In the genomic region with DNA sequence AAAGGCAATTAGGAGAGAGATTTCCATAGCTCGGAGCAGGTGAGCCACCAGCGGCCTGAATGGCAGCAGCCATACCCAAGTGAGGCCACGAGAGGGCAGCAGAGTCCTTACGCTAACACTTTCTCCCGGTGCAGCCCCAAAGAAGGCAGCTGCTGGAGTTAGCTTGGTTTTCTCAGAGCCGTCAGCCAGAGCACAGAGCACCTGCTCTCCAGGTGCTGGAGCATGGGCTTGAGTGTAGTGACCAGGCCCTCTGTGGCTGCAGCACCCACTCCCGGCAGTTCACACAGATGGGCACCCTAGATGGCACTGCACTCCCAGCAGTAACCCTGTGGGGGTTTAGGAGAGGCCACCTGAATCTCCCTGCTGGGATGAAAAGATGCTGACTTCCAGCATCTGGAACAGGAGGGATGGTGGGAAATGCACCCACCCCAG, we compare ENCODE assay signal across 8 cellular contexts. TPM values are rescaled to one million over a fixed set of nuclear protein-coding genes. Genes with fewer than 3 reads are reported as not detected.
DNase-seq lines count a peak whose midpoint lies in the region; ATAC-seq and TF ChIP-seq lines count a peak whose summit lies in the region.

No MANE protein-coding gene starts in this region.

- H3K9ac ChIP-seq in fibroblast of lung (ENCODE audit: insufficient read depth, low read length): no peak overlapping the region

- no peak overlapping the region for H3K27ac ChIP-seq in PC-9
- no peak overlapping the region for H3K27ac ChIP-seq in fibroblast of lung (ENCODE audit: insufficient read depth, low read length)

- BruUV-seq in PC-9 (replicated peaks; lab: Mats Ljungman, UMichigan): no TSS peak

- H3K36me3 ChIP-seq in PC-9 (ENCODE audit: low read depth): no peaks in the 10 kb centered on the region
- H3K36me3 ChIP-seq in fibroblast of lung (ENCODE audit: control insufficient read depth, insufficient read depth, low read length): peaks cover 1% of the 10 kb centered on the region

- TF ChIP-seq CTCF in PC-9 (conservative IDR thresholded peaks at IDR 0.05): peak; percentile 97
- peak; percentile 98 to 99 for TF ChIP-seq CTCF in fibroblast of lung (conservative IDR thresholded peaks at IDR 0.05 in 1 of 2, IDR thresholded peaks at IDR 0.05 in 1 of 2; ENCODE audit: low read depth in 1 of 2, low read length in 2 of 2)

- H3K36me3 Mint-ChIP-seq in activated T-cell treated with anti-CD3 and anti-CD28 coated beads, Interleukin-2, amount 50 U/mL, for 4 hours (ENCODE audit: insufficient read depth): peaks cover 2% of the 10 kb centered on the region
- H3K36me3 Mint-ChIP-seq in natural killer cell treated with Interleukin-12 subunit alpha and Interleukin-12 subunit beta and Interleukin-15 and Interleukin-18, amount 100 ng/mL, for 72 hours: no peaks in the 10 kb centered on the region

- POLR2A ChIA-PET in PC-9 (lab: Charles Lee; ENCODE audit: unreplicated experiment): interaction anchor here (0.6 kb wide), 2 partner anchors 27 to 217 kb away, joined by 6 to 8 read pairs; no protein-coding TSS in a partner anchor

- peaks cover 35% of the 10 kb centered on the region for H3K4me1 Mint-ChIP-seq in activated T-cell treated with anti-CD3 and anti-CD28 coated beads, Interleukin-2, amount 50 U/mL, for 4 hours (ENCODE audit: low read depth)
- H3K4me1 Mint-ChIP-seq in natural killer cell treated with Interleukin-12 subunit alpha and Interleukin-12 subunit beta and Interleukin-15 and Interleukin-18, amount 100 ng/mL, for 72 hours (ENCODE audit: low read depth in 2 of 2): peaks cover 10 to 11% of the 10 kb centered on the region in 2 donors

- no peaks in the 10 kb centered on the region for H3K9me3 Mint-ChIP-seq in activated T-cell treated with anti-CD3 and anti-CD28 coated beads, Interleukin-2, amount 50 U/mL, for 4 hours
- H3K9me3 Mint-ChIP-seq in natural killer cell treated with Interleukin-12 subunit alpha and Interleukin-12 subunit beta and Interleukin-15 and Interleukin-18, amount 100 ng/mL, for 72 hours: no peaks in the 10 kb centered on the region

- H3K9me2 ChIP-seq in PC-9 (ENCODE audit: insufficient read depth): no peaks in the 10 kb centered on the region

- CTCF ChIA-PET in PC-9 (lab: Charles Lee): interaction anchor here (0.6 to 3.5 kb wide), 19 partner anchors 11 to 251 kb away, joined by 3 to 69 read pairs (median 5); a partner anchor contains a TSS

- H2AFZ ChIP-seq in PC-9 (no peak overlapping the region), fibroblast of lung (ENCODE audit: low read length) (no peak overlapping the region)

- intact Hi-C loops in PC-9 (cut with micrococcal nuclease; ENCODE audit: unreplicated experiment): loop anchor here (1.0 kb wide), 5 partner anchors 48 to 251 kb away; a partner anchor contains a TSS

- DNase-seq in C1 segment of cervical spinal cord (lab: John Stamatoyannopoulos, UW) (peak in 13 of 14 donors; percentile 35 to 81 (median 72)), LHCN-M2 (ENCODE audit: low read depth) (peak; percentile 56), PC-9 (peak; percentile 67 to 83), fibroblast of lung (ENCODE audit: low read depth in 2 of 2) (peak; percentile 55 to 73)
- DNase-seq in activated T-cell treated with anti-CD3 and anti-CD28 coated beads, Interleukin-2, amount 50 U/mL, for 4 hours: peak; percentile 89
- DNase-seq in natural killer cell treated with Interleukin-12 subunit alpha and Interleukin-12 subunit beta and Interleukin-15 and Interleukin-18, amount 100 ng/mL, for 72 hours (ENCODE audit: low spot score): peak; percentile 81
- peak; percentile 78 for DNase-seq in stimulated activated naive CD4-positive, alpha-beta T cell treated with Interleukin-2 at 50 U/mL for 16 hours (lab: John Stamatoyannopoulos, UW)

- H3K27ac Mint-ChIP-seq in natural killer cell treated with Interleukin-12 subunit alpha and Interleukin-12 subunit beta and Interleukin-15 and Interleukin-18, amount 100 ng/mL, for 72 hours: no peak overlapping the region

- H4K20me1 ChIP-seq in PC-9 (ENCODE audit: insufficient read depth) (no peaks in the 10 kb centered on the region), fibroblast of lung (ENCODE audit: control insufficient read depth, extremely low read depth, insufficient read depth, low read length) (no peaks in the 10 kb centered on the region)

- H3K9me3 ChIP-seq in PC-9 (ENCODE audit: insufficient read depth, low read depth): no peaks in the 10 kb centered on the region
- no peaks in the 10 kb centered on the region for H3K9me3 ChIP-seq in fibroblast of lung (ENCODE audit: control insufficient read depth, insufficient read depth, low read depth, low read length)

- no peaks in the 10 kb centered on the region for H3K27me3 ChIP-seq in PC-9 (ENCODE audit: insufficient read depth, low read depth)
- no peaks in the 10 kb centered on the region for H3K27me3 ChIP-seq in fibroblast of lung (ENCODE audit: control insufficient read depth, insufficient read depth, low read length)

- H3K4me2 ChIP-seq in PC-9 (no peak overlapping the region), fibroblast of lung (ENCODE audit: extremely low read depth, insufficient read depth, low read length) (no peak overlapping the region)

- peak overlapping the region; percentile 42 for H3K4me3 Mint-ChIP-seq in activated T-cell treated with anti-CD3 and anti-CD28 coated beads, Interleukin-2, amount 50 U/mL, for 4 hours
- H3K4me3 Mint-ChIP-seq in natural killer cell treated with Interleukin-12 subunit alpha and Interleukin-12 subunit beta and Interleukin-15 and Interleukin-18, amount 100 ng/mL, for 72 hours: no peak overlapping the region

- H3K79me2 ChIP-seq in PC-9 (ENCODE audit: low read depth) (no peaks in the 10 kb centered on the region), fibroblast of lung (ENCODE audit: control insufficient read depth, insufficient read depth, low read length) (no peaks in the 10 kb centered on the region)

- no peaks in the 10 kb centered on the region for H3K27me3 Mint-ChIP-seq in activated T-cell treated with anti-CD3 and anti-CD28 coated beads, Interleukin-2, amount 50 U/mL, for 4 hours (ENCODE audit: low read depth)
- peaks cover 0 to 5% of the 10 kb centered on the region in 2 donors for H3K27me3 Mint-ChIP-seq in natural killer cell treated with Interleukin-12 subunit alpha and Interleukin-12 subunit beta and Interleukin-15 and Interleukin-18, amount 100 ng/mL, for 72 hours

- H3K4me3 ChIP-seq in PC-9 (no peak overlapping the region), fibroblast of lung (replicated peaks in 1 of 4; ENCODE audit: control extremely low read depth in 1 of 4, insufficient read depth in 1 of 4, low read depth in 3 of 4, low read length in 4 of 4) (no peak overlapping the region)

- no peaks in the 10 kb centered on the region for H3F3A ChIP-seq in PC-9 (ENCODE audit: insufficient read depth, low read depth)

- peaks cover 5% of the 10 kb centered on the region for H3K4me1 ChIP-seq in PC-9 (replicated peaks; ENCODE audit: insufficient read depth)
- no peaks in the 10 kb centered on the region for H3K4me1 ChIP-seq in fibroblast of lung (ENCODE audit: control insufficient read depth, extremely low read depth, insufficient read depth, low read length)

- peak; percentile 61 for ATAC-seq in GM19463 (IDR thresholded peaks at IDR 0.05; ENCODE audit: unreplicated experiment)
- peak; percentile 89 to 90 for ATAC-seq in activated T-cell treated with anti-CD3 and anti-CD28 coated beads, Interleukin-2, amount 50 U/mL, for 4 hours
- peak; percentile 79 to 85 for ATAC-seq in natural killer cell treated with Interleukin-12 subunit alpha and Interleukin-12 subunit beta and Interleukin-15 and Interleukin-18, amount 100 ng/mL, for 72 hours

RNA-seq across cellular contexts. Expression of a gene that starts 45.8 kb away (rescaled TPM):
- total RNA-seq in LHCN-M2 (2014; rRNA removed) (2.8 and 3.3 TPM in 2 replicates), PC-9 (2021) (0.79 and 0.80 TPM in 2 replicates), fibroblast of lung (4.1 and 6.9 TPM in 2 replicates)
- polyA plus RNA-seq in LHCN-M2 (2012): 4.4 TPM
- 10 to 100 TPM in 2 of 3 donors, 1 to 10 TPM in 1; 7.8 to 13.6 (median 11.5) TPM for total RNA-seq in activated T-cell treated with anti-CD3 and anti-CD28 coated beads, Interleukin-2, amount 50 U/mL, for 4 hours
- 2.3 and 2.5 TPM in 2 replicates for polyA plus RNA-seq in fibroblast of lung
- 2.9 and 3.3 TPM in 2 replicates for polyA plus RNA-seq in fibroblast of lung (2012)
- polyA minus RNA-seq in fibroblast of lung (ENCODE audit: low replicate concordance): 3.8 and 9.3 TPM in 2 replicates
- 10 to 100 TPM; 24.0 to 28.8 TPM for total RNA-seq in natural killer cell treated with Interleukin-12 subunit alpha and Interleukin-12 subunit beta and Interleukin-15 and Interleukin-18, amount 100 ng/mL, for 72 hours

RNA-seq across cellular contexts. Expression of a gene that starts 48.0 kb away (rescaled TPM):
- total RNA-seq in LHCN-M2 (2014; rRNA removed): 0.46 and 0.64 TPM in 2 replicates
- polyA plus RNA-seq in LHCN-M2 (2012): 2.2 TPM
- 3.8 and 3.9 TPM in 2 replicates for total RNA-seq in PC-9 (2021)
- 1 to 10 TPM; 1.4 to 1.7 (median 1.5) TPM for total RNA-seq in activated T-cell treated with anti-CD3 and anti-CD28 coated beads, Interleukin-2, amount 50 U/mL, for 4 hours
- 1.0 and 1.7 TPM in 2 replicates for total RNA-seq in fibroblast of lung
- polyA plus RNA-seq in fibroblast of lung: 2.0 and 4.9 TPM in 2 replicates
- 2.4 and 5.6 TPM in 2 replicates for polyA plus RNA-seq in fibroblast of lung (2012)
- polyA minus RNA-seq in fibroblast of lung (ENCODE audit: low replicate concordance): 4.1 and 13.6 TPM in 2 replicates
- total RNA-seq in natural killer cell treated with Interleukin-12 subunit alpha and Interleukin-12 subunit beta and Interleukin-15 and Interleukin-18, amount 100 ng/mL, for 72 hours: 1 to 10 TPM; 1.0 to 2.5 TPM
